In genomic region chr15:73014904-73015303, GRCh38 we compare ENCODE assay signal across 27 cellular contexts.
"Had no signal": no experiment of that assay in that cellular context is flagged by ENCODE, and none has a peak within 500 bp of the region (broad histone marks: within the 10 kb centered on the region; RNA-seq: fewer than 3 reads in every experiment).

No MANE protein-coding gene starts in this region.

- H3K27ac Mint-ChIP-seq: dendritic cell treated with granulocyte-macrophage colony-stimulating factor and Interleukin-4, amounts not matched to agents 40 ng/mL and 50 ng/mL, for 4 days; effector memory CD8-positive, alpha-beta T cell; endodermal cell; mesothelial cell of epicardium; naive thymus-derived CD4-positive, alpha-beta T cell had no signal

- H3K4me1 ChIP-seq: colonic mucosa, lower lobe of right lung had no signal

- H3K27ac ChIP-seq: colonic mucosa, epithelial cell of prostate, esophagus squamous epithelium, gastrocnemius medialis, heart right ventricle, lower lobe of right lung had no signal

- FAIRE-seq: endometrium, islet of Langerhans, keratinocyte had no signal

- H3K4me3 ChIP-seq: colonic mucosa, esophagus squamous epithelium, gastrocnemius medialis, heart right ventricle, lower lobe of right lung had no signal

- H3K36me3 ChIP-seq: colonic mucosa, esophagus squamous epithelium, gastrocnemius medialis, heart right ventricle, lower lobe of right lung had no signal

- H3K9me3 ChIP-seq: colonic mucosa, esophagus squamous epithelium, gastrocnemius medialis, heart right ventricle, lower lobe of right lung had no signal

- DNase-seq: colonic mucosa; cortex of kidney; effector CD8-positive, alpha-beta T cell; effector memory CD8-positive, alpha-beta T cell; erythroblast; esophagus squamous epithelium; foreskin fibroblast; foreskin melanocyte; gastrocnemius medialis; glutamatergic neuron; head of caudate nucleus; heart right ventricle; hippocampal formation; left cardiac atrium; left ventricle myocardium superior; lower lobe of right lung; mesenchymal stem cell; naive thymus-derived CD4-positive, alpha-beta T cell had no signal

- H3K9me3 Mint-ChIP-seq: dendritic cell treated with granulocyte-macrophage colony-stimulating factor and Interleukin-4, amounts not matched to agents 40 ng/mL and 50 ng/mL, for 4 days; effector memory CD8-positive, alpha-beta T cell; endodermal cell; mesothelial cell of epicardium; naive thymus-derived CD4-positive, alpha-beta T cell had no signal

- ATAC-seq: effector memory CD8-positive, alpha-beta T cell; esophagus mucosa; gastrocnemius medialis; heart right ventricle; left cardiac atrium; left lobe of liver; left ventricle myocardium superior; naive thymus-derived CD4-positive, alpha-beta T cell had no signal

- H3K36me3 Mint-ChIP-seq: mesothelial cell of epicardium; naive thymus-derived CD4-positive, alpha-beta T cell had no signal

- H3K4me3 Mint-ChIP-seq: dendritic cell treated with granulocyte-macrophage colony-stimulating factor and Interleukin-4, amounts not matched to agents 40 ng/mL and 50 ng/mL, for 4 days; effector memory CD8-positive, alpha-beta T cell; endodermal cell; mesothelial cell of epicardium; naive thymus-derived CD4-positive, alpha-beta T cell had no signal

- H3K27me3 ChIP-seq: colonic mucosa, gastrocnemius medialis had no signal
